In the genomic region with DNA sequence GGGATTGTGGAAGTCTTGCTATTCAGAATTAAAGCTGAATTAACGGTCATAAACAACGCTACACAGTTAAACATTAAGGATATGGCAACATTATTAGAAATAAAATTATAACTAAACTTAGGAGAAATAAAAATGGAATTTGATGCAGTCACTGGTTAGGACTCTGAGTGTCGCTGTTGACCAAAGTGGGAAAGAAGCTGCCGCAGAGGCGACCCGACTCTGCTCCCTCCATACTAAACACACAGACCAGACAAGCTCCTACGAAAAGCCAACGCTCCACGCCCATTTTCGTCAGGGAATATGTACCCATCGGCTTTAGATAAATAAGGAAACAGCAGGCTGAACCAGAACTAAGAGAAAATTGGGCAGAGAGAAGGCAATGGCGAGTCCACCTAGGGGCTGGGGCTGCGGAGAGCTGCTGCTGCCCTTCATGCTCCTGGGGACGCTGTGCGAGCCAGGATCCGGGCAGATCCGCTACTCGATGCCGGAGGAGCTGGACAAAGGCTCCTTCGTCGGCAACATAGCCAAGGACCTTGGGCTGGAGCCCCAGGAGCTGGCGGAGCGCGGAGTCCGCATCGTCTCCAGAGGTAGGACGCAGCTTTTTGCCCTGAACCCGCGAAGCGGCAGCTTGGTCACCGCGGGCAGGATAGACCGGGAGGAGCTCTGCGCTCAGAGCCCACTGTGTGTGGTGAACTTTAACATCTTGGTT, we compare ENCODE assay signal across 13 cellular contexts. TPM values are rescaled to one million over a fixed set of nuclear protein-coding genes. Genes with fewer than 3 reads are reported as not detected.
DNase-seq lines count a peak whose midpoint lies in the region; TF ChIP-seq lines count a peak whose summit lies in the region.
"Had no signal": no experiment of that assay in that cellular context is flagged by ENCODE, and none has a peak within 500 bp of the region (broad histone marks: within the 10 kb centered on the region; RNA-seq: fewer than 3 reads in every experiment).

Gene PCDHGA5 (plus strand): TSS at position 211 of the 709 bp plus-strand sequence. CDS start 169 bp downstream, at position 380.

- H3K4me3 ChIP-seq in fibroblast of villous mesenchyme (ENCODE audit: low read depth, low read length), result no peak within 1 kb of the TSS
- peak within 1 kb of the TSS; percentile 44 for H3K4me3 ChIP-seq in skeletal muscle satellite cell (ENCODE audit: low read length)

- DNase-seq in DMS53 (lab: John Stamatoyannopoulos, UW) (peak; percentile 20), DMS53 treated with DMSO at 0.1 percent for 48 hours (lab: John Stamatoyannopoulos, UW; ENCODE audit: unreplicated experiment) (no peak), SK-MEL-5 (ENCODE audit: low read depth, low spot score) (peak; percentile 20), fibroblast of villous mesenchyme (ENCODE audit: low read depth) (no peak), CD1c-positive myeloid dendritic cell (ENCODE audit: extremely low spot score) (no peak), NK-92 (lab: John Stamatoyannopoulos, UW; ENCODE audit: unreplicated experiment) (no peak), Ammon's horn (ENCODE audit: low spot score) (no peak)
- DNase-seq: anterior cingulate cortex; esophagus squamous epithelium; NCI-H2171 treated with DMSO at 0.1 percent for 48 hours; stimulated activated CD4-positive, alpha-beta T cell treated with anti-CD3 and anti-CD28 coated beads, Interleukin-1b, Interleukin-23, amount 100 ng/mL, for 48 hours; stimulated activated naive CD8-positive, alpha-beta T cell treated with anti-CD3 and anti-CD28 coated beads, Interleukin-15, Interleukin-2, amounts not matched to agents 100 U/mL and 50 U/mL, for 24 hours had no signal

- in situ Hi-C loops in SK-MEL-5 (cut with HindIII; ENCODE audit: low pct_unique_long_range_greater_than_20kb, low sequenced_read_pairs), result no loop called here

- no peaks in the 10 kb centered on the region for H3K36me3 ChIP-seq in skeletal muscle satellite cell (ENCODE audit: insufficient read depth, low read length)
- H3K36me3 ChIP-seq: esophagus squamous epithelium had no signal

- peaks cover 4% of the 10 kb centered on the region for H3K27me3 ChIP-seq in skeletal muscle satellite cell (ENCODE audit: control insufficient read depth, insufficient read depth, low read length)

- TF ChIP-seq CTCF in fibroblast of villous mesenchyme (IDR thresholded peaks at IDR 0.05; ENCODE audit: insufficient read depth, low read depth, low read length), result peak; percentile 2

- H3K9ac ChIP-seq in skeletal muscle satellite cell (ENCODE audit: low read depth, low read length), result no peak within 1 kb of the TSS

- peak within 1 kb of the TSS; percentile 51 for H3K4me2 ChIP-seq in skeletal muscle satellite cell (ENCODE audit: low read length)

- H3K4me1 ChIP-seq in skeletal muscle satellite cell (ENCODE audit: control insufficient read depth, insufficient read depth, low read length), result no peaks in the 10 kb centered on the region
- H3K4me1 ChIP-seq: esophagus squamous epithelium had no signal

- H3K9me3 ChIP-seq in skeletal muscle satellite cell (replicated peaks; ENCODE audit: low read length), result peaks cover 37% of the 10 kb centered on the region

RNA-seq across cellular contexts. Expression of gene PCDHGA5, which starts in this region (rescaled TPM):
- total RNA-seq in SK-MEL-5 (2014; rRNA removed; shearing (Covaris generic)), result 0.56 and 0.66 TPM in 2 replicates
- 1.9 TPM in 2 replicates for polyA plus RNA-seq in SK-MEL-5 (2015; cell fraction: cytosol; rRNA removed)
- polyA plus RNA-seq in SK-MEL-5 (2015; cell fraction: nucleus; rRNA removed), result 0.56 and 2.3 TPM in 2 replicates
- total RNA-seq in fibroblast of villous mesenchyme, result 1.3 and 1.9 TPM in 2 replicates
- 1.0 and 1.7 TPM in 2 replicates for total RNA-seq in skeletal muscle satellite cell (2012; rRNA removed)

Comparison
In these comparisons a context has a peak if more than half of its experiments do, and no peak if none do; other contexts are left out.
1. DNase-seq: peak in DMS53 (single experiment) and SK-MEL-5 (single experiment); none in DMS53 treated with DMSO at 0.1 percent for 48 hours (single experiment), fibroblast of villous mesenchyme (single experiment), CD1c-positive myeloid dendritic cell (single experiment), NK-92 (single experiment) and Ammon's horn (single experiment).